15 cellular contexts compared by ENCODE assay signal in the genomic region with DNA sequence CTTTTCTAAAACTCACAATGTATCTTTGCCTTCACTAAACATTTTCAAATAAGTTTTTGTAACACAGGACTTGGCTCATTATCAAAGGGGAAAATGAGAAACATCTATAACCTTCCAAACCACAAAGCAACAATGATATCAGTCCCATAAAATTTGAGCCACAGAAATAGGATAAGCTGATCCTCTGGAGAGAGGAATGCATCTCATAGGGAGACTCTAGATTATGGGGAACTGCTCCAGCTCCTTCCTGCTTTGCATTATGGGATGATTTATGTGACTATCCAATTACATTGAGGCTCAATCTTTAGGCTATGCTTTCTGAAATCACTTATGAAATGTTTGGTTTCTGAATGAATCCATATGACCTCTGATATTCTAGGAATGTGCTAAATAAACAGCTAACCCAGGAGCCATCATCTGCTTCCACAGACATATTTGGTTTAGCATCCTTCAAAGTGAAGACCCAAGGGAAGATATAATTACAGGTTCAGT.
DNase-seq lines count a peak whose midpoint lies in the region; ATAC-seq, FAIRE-seq and TF ChIP-seq lines count a peak whose summit lies in the region.
"Had no signal": no experiment of that assay in that cellular context is flagged by ENCODE, and none has a peak within 500 bp of the region (broad histone marks: within the 10 kb centered on the region; RNA-seq: fewer than 3 reads in every experiment).

No MANE protein-coding gene starts in this region.

- BruUV-seq in endothelial cell of umbilical vein (replicated peaks; lab: Mats Ljungman, UMichigan): no TSS peak

- peak overlapping the region; percentile 16 for H3K4me2 ChIP-seq in endothelial cell of umbilical vein (ENCODE audit: insufficient read depth, low read length)

- no peak for ATAC-seq in HG02571 (IDR thresholded peaks at IDR 0.05; ENCODE audit: unreplicated experiment)
- ATAC-seq in GM19328 (IDR thresholded peaks at IDR 0.05; ENCODE audit: unreplicated experiment): no peak
- no peak for ATAC-seq in HG02623 (IDR thresholded peaks at IDR 0.05; ENCODE audit: unreplicated experiment)
- ATAC-seq: gastroesophageal sphincter, pancreas had no signal

- H3K4me1 Mint-ChIP-seq in osteocyte (ENCODE audit: unreplicated experiment): peaks cover 78% of the 10 kb centered on the region

- H3K4me1 ChIP-seq in endothelial cell of umbilical vein (ENCODE audit: control insufficient read depth, extremely low read depth, insufficient read depth, low read length): peaks cover 49% of the 10 kb centered on the region

- no peak for TF ChIP-seq POLR2A in endothelial cell of umbilical vein (IDR thresholded peaks at IDR 0.05; ENCODE audit: low read depth, low read length)

- no peaks in the 10 kb centered on the region for H3K27me3 ChIP-seq in endothelial cell of umbilical vein (ENCODE audit: control insufficient read depth in 2 of 2, insufficient read depth in 2 of 2, low read length in 2 of 2)
- H3K27me3 ChIP-seq in H7 (ENCODE audit: control insufficient read depth, insufficient read depth, low read length): no peaks in the 10 kb centered on the region
- H3K27me3 ChIP-seq: gastroesophageal sphincter, pancreas, stomach had no signal

- H3K9me3 ChIP-seq in endothelial cell of umbilical vein (replicated peaks; ENCODE audit: control insufficient read depth, insufficient read depth, low read length): no peaks in the 10 kb centered on the region
- H3K9me3 ChIP-seq: gastroesophageal sphincter, pancreas, stomach had no signal

- H4K20me1 ChIP-seq in endothelial cell of umbilical vein (replicated peaks; ENCODE audit: control insufficient read depth, extremely low read depth, insufficient read depth, low read length): no peaks in the 10 kb centered on the region

- dilution Hi-C loops in endothelial cell of umbilical vein (cut with MboI; ENCODE audit: extremely low pct_ligation_motif_present, low sequenced_read_pairs): no loop called here

- POLR2A ChIA-PET in endothelial cell of umbilical vein (lab: Charles Lee): no interaction called here

- FAIRE-seq in RCC 7860 (lab: Jason Lieb, UNC) (peak; percentile 87), endothelial cell of umbilical vein (lab: Jason Lieb, UNC) (no peak)
- FAIRE-seq: pancreas had no signal

- H3K36me3 ChIP-seq in endothelial cell of umbilical vein (ENCODE audit: control insufficient read depth in 2 of 2, extremely low read depth in 1 of 2, insufficient read depth in 2 of 2, low read length in 2 of 2) (no peaks in the 10 kb centered on the region), H7 (replicated peaks; ENCODE audit: control insufficient read depth, insufficient read depth, low read length) (no peaks in the 10 kb centered on the region)
- H3K36me3 ChIP-seq: gastroesophageal sphincter, pancreas, stomach had no signal

- no peaks in the 10 kb centered on the region for H3K27me3 Mint-ChIP-seq in osteocyte (ENCODE audit: unreplicated experiment)

- CTCF ChIA-PET in endothelial cell of umbilical vein (lab: Charles Lee): interaction anchor here (1.0 kb wide), 2 partner anchors 10 to 207 kb away, joined by 3 to 4 read pairs; no protein-coding TSS in a partner anchor

- no peak overlapping the region for H3K4me3 ChIP-seq in endothelial cell of umbilical vein (replicated peaks in 1 of 3; ENCODE audit: insufficient read depth in 1 of 3, low read depth in 1 of 3, low read length in 3 of 3)
- no peak overlapping the region for H3K4me3 ChIP-seq in H7 (ENCODE audit: insufficient read depth, low read depth, low read length)
- H3K4me3 ChIP-seq: gastroesophageal sphincter, pancreas, stomach had no signal

- peak overlapping the region; percentile 1 for H3K4me3 Mint-ChIP-seq in osteocyte (ENCODE audit: unreplicated experiment)

- DNase-seq in EL (peak; percentile 96), RCC 7860 (ENCODE audit: low spot score) (peak; percentile 81), endothelial cell of umbilical vein (ENCODE audit: low read depth, low spot score) (no peak), osteocyte (ENCODE audit: extremely low spot score, unreplicated experiment) (no peak), H7 (no peak)
- DNase-seq: activated T-cell treated with anti-CD3 and anti-CD28 coated beads, Interleukin-2, amount 50 U/mL, for 1 hour; pancreas; stimulated activated CD4-positive, alpha-beta T cell treated with anti-CD3 and anti-CD28 coated beads, Interleukin-4, amount 100 ng/mL, for 4 hours; stomach had no signal

- no peaks in the 10 kb centered on the region for H3K79me2 ChIP-seq in endothelial cell of umbilical vein (ENCODE audit: control insufficient read depth, insufficient read depth, low read length)

- H3K36me3 Mint-ChIP-seq in osteocyte (ENCODE audit: unreplicated experiment): no peaks in the 10 kb centered on the region

- intact Hi-C loops in endothelial cell of umbilical vein (cut with micrococcal nuclease): no loop called here

- no peaks in the 10 kb centered on the region for H3K9me1 ChIP-seq in endothelial cell of umbilical vein (replicated peaks; ENCODE audit: control insufficient read depth, extremely low read depth, insufficient read depth, low read length)

- no peak overlapping the region for H3K9ac ChIP-seq in endothelial cell of umbilical vein (replicated peaks; ENCODE audit: extremely low read depth, insufficient read depth, low read length)

- H3K27ac Mint-ChIP-seq in osteocyte (ENCODE audit: unreplicated experiment): peak overlapping the region; percentile 82

- peak overlapping the region; percentile 68 for H2AFZ ChIP-seq in endothelial cell of umbilical vein (ENCODE audit: low read depth, low read length)

- no peak for TF ChIP-seq CTCF in endothelial cell of umbilical vein (IDR thresholded peaks at IDR 0.05; ENCODE audit: extremely low read depth in 1 of 2, insufficient read depth in 1 of 2, low read depth in 1 of 2, low read length in 2 of 2)
- no peak for TF ChIP-seq CTCF in osteocyte (IDR thresholded peaks at IDR 0.05)

- peak overlapping the region; percentile 28 for H3K27ac ChIP-seq in endothelial cell of umbilical vein (ENCODE audit: insufficient read depth, low read depth, low read length)
- H3K27ac ChIP-seq: gastroesophageal sphincter, pancreas, RWPE1, stomach, VCaP had no signal

- no peaks in the 10 kb centered on the region for H3K9me3 Mint-ChIP-seq in osteocyte (ENCODE audit: unreplicated experiment)

TF ChIP-seq in endothelial cell of umbilical vein, 7 proteins besides CTCF, POLR2A, EP300 and RAD21:
- no peak for TF ChIP-seq EZH2 (IDR thresholded peaks at IDR 0.05; ENCODE audit: borderline replicate concordance, low read depth, low read length, severe bottlenecking)
- TF ChIP-seq, protein P1, sequence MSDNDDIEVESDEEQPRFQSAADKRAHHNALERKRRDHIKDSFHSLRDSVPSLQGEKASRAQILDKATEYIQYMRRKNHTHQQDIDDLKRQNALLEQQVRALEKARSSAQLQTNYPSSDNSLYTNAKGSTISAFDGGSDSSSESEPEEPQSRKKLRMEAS (IDR thresholded peaks at IDR 0.05; ENCODE audit: insufficient read depth, insufficient read length): no peak
- no peak for TF ChIP-seq POLR2AphosphoS5 (IDR thresholded peaks at IDR 0.05; ENCODE audit: insufficient read depth, low read depth, low read length)
- TF ChIP-seq GATA2 (IDR thresholded peaks at IDR 0.05; ENCODE audit: insufficient read depth, insufficient read length, low read depth, low read length): no peak
- TF ChIP-seq FOS (IDR thresholded peaks at IDR 0.05; ENCODE audit: borderline replicate concordance, insufficient read depth, low read length): no peak
- no peak for TF ChIP-seq MYC (IDR thresholded peaks at IDR 0.05; ENCODE audit: low read depth, low read length)
- TF ChIP-seq JUN (IDR thresholded peaks at IDR 0.05; ENCODE audit: borderline replicate concordance, insufficient read depth, insufficient read length, low read depth): no peak

Comparison
In these comparisons a context has a peak if more than half of its experiments do, and no peak if none do; other contexts are left out.
1. DNase-seq: peak in EL (single experiment) and RCC 7860 (single experiment); none in endothelial cell of umbilical vein (single experiment), osteocyte (single experiment) and H7 (single experiment).